In the genomic region with DNA sequence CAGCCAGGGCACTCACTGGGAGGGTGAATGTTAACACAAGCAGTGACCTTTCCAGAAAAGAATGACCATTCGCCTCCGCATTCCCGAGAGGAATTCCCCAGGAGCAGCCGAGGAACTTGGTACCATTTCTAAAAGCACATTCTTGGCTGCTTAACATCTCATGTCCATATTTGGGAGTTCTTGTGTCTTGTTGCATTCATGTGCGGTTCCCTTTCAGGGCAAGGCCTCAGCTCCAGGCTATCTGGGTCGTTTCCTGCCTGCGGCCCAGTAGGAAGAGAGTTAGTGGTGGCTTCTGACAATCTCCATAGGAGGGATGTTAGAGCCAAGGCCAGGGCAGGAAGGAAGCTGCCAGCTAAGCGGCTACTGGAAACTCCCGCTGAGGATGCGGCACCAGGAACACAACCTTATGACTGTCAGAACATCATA, we compare ENCODE assay signal across 9 cellular contexts. TPM values are rescaled to one million over a fixed set of nuclear protein-coding genes. Genes with fewer than 3 reads are reported as not detected.
A peak's percentile ranks its signal among the peaks of the same experiment; 100 is the strongest.
DNase-seq lines count a peak whose midpoint lies in the region; ATAC-seq and TF ChIP-seq lines count a peak whose summit lies in the region.
"Had no signal": no experiment of that assay in that cellular context is flagged by ENCODE, and none has a peak within 500 bp of the region (broad histone marks: within the 10 kb centered on the region; RNA-seq: fewer than 3 reads in every experiment).

No MANE protein-coding gene starts in this region.

- no peak overlapping the region for H3K4me3 Mint-ChIP-seq in T-helper 1 cell treated with Interleukin-12 subunit alpha and Interleukin-12 subunit beta and Interleukin-4 antibody, amounts not matched to agents 30 μg/mL and 1 μg/mL, for 36 hours

- H3K4me1 Mint-ChIP-seq in T-helper 1 cell treated with Interleukin-12 subunit alpha and Interleukin-12 subunit beta and Interleukin-4 antibody, amounts not matched to agents 30 μg/mL and 1 μg/mL, for 36 hours (ENCODE audit: low read depth), result peaks cover 34% of the 10 kb centered on the region

- H3K4me1 ChIP-seq in lung (ENCODE audit: control insufficient read depth in 2 of 2, insufficient read depth in 2 of 2, low read length in 2 of 2) (peaks cover 6 to 10% of the 10 kb centered on the region in 2 donors), vagina (peaks cover 44% of the 10 kb centered on the region)

- TF ChIP-seq POLR2A in vagina (IDR thresholded peaks at IDR 0.05), result no peak

- peaks cover 26% of the 10 kb centered on the region for H3K9me3 Mint-ChIP-seq in T-helper 1 cell treated with Interleukin-12 subunit alpha and Interleukin-12 subunit beta and Interleukin-4 antibody, amounts not matched to agents 30 μg/mL and 1 μg/mL, for 36 hours

- DNase-seq in T-helper 1 cell (no peak), ecto neural progenitor cell (ENCODE audit: low spot score) (peak; percentile 70), lung (ENCODE audit: low spot score) (peak; percentile 47), vagina (ENCODE audit: extremely low spot score in 2 of 2) (peak in 1 of 2 donors; percentile 95), NCI-H2107 treated with DMSO at 0.1 percent for 48 hours (lab: John Stamatoyannopoulos, UW; ENCODE audit: unreplicated experiment) (no peak), germinal center (ENCODE audit: low spot score) (no peak)
- no peak for DNase-seq in activated naive CD4-positive, alpha-beta T cell treated with anti-CD3 and anti-CD28 coated beads, Interleukin-2, amount 50 U/mL, for 16 hours

- H3K27ac ChIP-seq in lung (ENCODE audit: low read depth in 1 of 2, low read length in 1 of 2), result peak overlapping the region; percentile 24 to 79
- peak overlapping the region; percentile 55 for H3K27ac ChIP-seq in vagina
- H3K27ac ChIP-seq: VCaP had no signal

- H3K36me3 ChIP-seq in lung (ENCODE audit: control insufficient read depth in 2 of 2, insufficient read depth in 2 of 2, low read length in 2 of 2), result no peaks in the 10 kb centered on the region
- no peaks in the 10 kb centered on the region for H3K36me3 ChIP-seq in vagina

- H3K27me3 ChIP-seq in lung (ENCODE audit: control insufficient read depth, insufficient read depth) (no peaks in the 10 kb centered on the region), vagina (no peaks in the 10 kb centered on the region)

- TF ChIP-seq CTCF in lung (IDR thresholded peaks at IDR 0.05; ENCODE audit: control extremely low read depth, extremely low read depth) (no peak), vagina (IDR thresholded peaks at IDR 0.05) (no peak)

- H3K9me3 ChIP-seq in lung (ENCODE audit: control insufficient read depth in 2 of 2, insufficient read depth in 1 of 2, low read length in 1 of 2), result peaks cover 0 to 3% of the 10 kb centered on the region in 2 donors
- H3K9me3 ChIP-seq in vagina, result no peaks in the 10 kb centered on the region

- WGBS in lung, 2 donors, result 23 to 34% methylated on average over 10 of the region's 10 CpGs

- ATAC-seq in lung (ENCODE audit: insufficient read depth, low FRiP score), result peak; percentile 76

- peak overlapping the region; percentile 65 for H3K27ac Mint-ChIP-seq in T-helper 1 cell treated with Interleukin-12 subunit alpha and Interleukin-12 subunit beta and Interleukin-4 antibody, amounts not matched to agents 30 μg/mL and 1 μg/mL, for 36 hours

- no peak overlapping the region for H3K4me3 ChIP-seq in lung
- no peak overlapping the region for H3K4me3 ChIP-seq in vagina

- H3K27me3 Mint-ChIP-seq in T-helper 1 cell treated with Interleukin-12 subunit alpha and Interleukin-12 subunit beta and Interleukin-4 antibody, amounts not matched to agents 30 μg/mL and 1 μg/mL, for 36 hours (ENCODE audit: low read depth), result no peaks in the 10 kb centered on the region

- peaks cover 61% of the 10 kb centered on the region for H3K36me3 Mint-ChIP-seq in T-helper 1 cell treated with Interleukin-12 subunit alpha and Interleukin-12 subunit beta and Interleukin-4 antibody, amounts not matched to agents 30 μg/mL and 1 μg/mL, for 36 hours (ENCODE audit: low read depth)

- intact Hi-C loops in vagina (cut with DNase I), result no loop called here

RNA-seq across cellular contexts. Expression of a gene that starts 27.9 kb away (rescaled TPM):
- total RNA-seq in lung (10 to 100 TPM; 15.7 to 16.9 TPM), vagina (28.5 TPM)
- 1 to 10 TPM; 4.8 to 6.7 TPM for polyA plus RNA-seq in lung

Comparison
In these comparisons a context has a peak if more than half of its experiments do, and no peak if none do; other contexts are left out.
1. DNase-seq: peak in ecto neural progenitor cell (single experiment) and lung (single experiment); none in T-helper 1 cell (0 of 5), NCI-H2107 treated with DMSO at 0.1 percent for 48 hours (single experiment), germinal center (single experiment) and activated naive CD4-positive, alpha-beta T cell treated with anti-CD3 and anti-CD28 coated beads, Interleukin-2, amount 50 U/mL, for 16 hours (single experiment).